ENCODE assay signal across 1 cellular context in genomic region chr12:9115731-9116689, GRCh38.
TF ChIP-seq lines count a peak whose summit lies in the region.

A2M (minus strand) TSS chr12:9115919; CDS start chr12:9115849, 70 bp downstream.

TF ChIP-seq in HepG2, 621 proteins besides CTCF, POLR2A, EP300 and RAD21 (continued from another document and continues in another):
- no peak for TF ChIP-seq ZNF280D (CRISPR knock-in tag; IDR thresholded peaks at IDR 0.05)
- TF ChIP-seq CBX2 (IDR thresholded peaks at IDR 0.05; ENCODE audit: low read depth, low read length): no peak
- TF ChIP-seq CBX2 (CRISPR knock-in tag; IDR thresholded peaks at IDR 0.05; ENCODE audit: low read depth): no peak
- peak; percentile 87 for TF ChIP-seq SMAD3 (CRISPR knock-in tag; IDR thresholded peaks at IDR 0.05)
- TF ChIP-seq MXI1 (IDR thresholded peaks at IDR 0.05; ENCODE audit: borderline replicate concordance, low read depth, low read length): peak; percentile 58; the same call in 1 of the 3 replicates
- peak; percentile 76; the same call in 1 of the 2 replicates for TF ChIP-seq KAT7 (CRISPR knock-in tag; IDR thresholded peaks at IDR 0.05; ENCODE audit: borderline replicate concordance)
- peak; percentile 96 for TF ChIP-seq MED13 (CRISPR knock-in tag; IDR thresholded peaks at IDR 0.05)
- peak; percentile 40; the same call in 1 of the 2 replicates for TF ChIP-seq HHEX (CRISPR knock-in tag; IDR thresholded peaks at IDR 0.05)
- peak; percentile 85; the same call in 1 of the 2 replicates for TF ChIP-seq ZSCAN12 (CRISPR knock-in tag; IDR thresholded peaks at IDR 0.05)
- TF ChIP-seq ZNF430 (CRISPR knock-in tag; IDR thresholded peaks at IDR 0.05): peak; percentile 82; the same call in 1 of the 2 replicates
- TF ChIP-seq ARID2 (CRISPR knock-in tag; IDR thresholded peaks at IDR 0.05; ENCODE audit: borderline replicate concordance): peak; percentile 90; the same call in 1 of the 2 replicates
- TF ChIP-seq ZNF674 (CRISPR knock-in tag; IDR thresholded peaks at IDR 0.05; ENCODE audit: low read depth): no peak
- TF ChIP-seq ZNF609 (CRISPR knock-in tag; IDR thresholded peaks at IDR 0.05; ENCODE audit: borderline replicate concordance): peak; percentile 89
- peak in 1 of 2 experiments; percentile 96; a peak in 2 of 4 replicates for TF ChIP-seq KLF16 (CRISPR knock-in tag; IDR thresholded peaks at IDR 0.05)
- no peak for TF ChIP-seq ZMAT5 (CRISPR knock-in tag; IDR thresholded peaks at IDR 0.05; ENCODE audit: borderline replicate concordance, low read depth)
- TF ChIP-seq ZNF260 (CRISPR knock-in tag; IDR thresholded peaks at IDR 0.05; ENCODE audit: borderline replicate concordance, low read depth): no peak
- TF ChIP-seq GRHL1 (CRISPR knock-in tag; conservative IDR thresholded peaks at IDR 0.05): no peak
- peak; percentile 74; the same call in 1 of the 2 replicates for TF ChIP-seq THAP11 (CRISPR knock-in tag; IDR thresholded peaks at IDR 0.05)
- TF ChIP-seq TSC22D2 (CRISPR knock-in tag; IDR thresholded peaks at IDR 0.05; ENCODE audit: borderline replicate concordance): peak; percentile 92; the same call in 1 of the 2 replicates
- peak; percentile 77 for TF ChIP-seq POGK (CRISPR knock-in tag; conservative IDR thresholded peaks at IDR 0.05)
- TF ChIP-seq ZNF75D (CRISPR knock-in tag; IDR thresholded peaks at IDR 0.05; ENCODE audit: borderline replicate concordance): no peak
- peak; percentile 76; the same call in 1 of the 2 replicates for TF ChIP-seq SNAPC2 (CRISPR knock-in tag; IDR thresholded peaks at IDR 0.05)
- TF ChIP-seq TCF7 (IDR thresholded peaks at IDR 0.05; ENCODE audit: low read depth): peak; percentile 77
- peak; percentile 79; the same call in 1 of the 2 replicates for TF ChIP-seq SALL2 (CRISPR knock-in tag; IDR thresholded peaks at IDR 0.05)
- peak; percentile 65 to 72; a peak in 3 of 4 replicates for TF ChIP-seq NR2F1 (CRISPR knock-in tag; IDR thresholded peaks at IDR 0.05)
- TF ChIP-seq REST (IDR thresholded peaks at IDR 0.05; ENCODE audit: borderline replicate concordance in 1 of 2, low read depth in 1 of 2, low read length in 2 of 2): peak in 1 of 2 experiments; percentile 83; a peak in 1 of 4 replicates
- TF ChIP-seq FOSL1 (CRISPR knock-in tag; IDR thresholded peaks at IDR 0.05; ENCODE audit: borderline replicate concordance): no peak
- no peak for TF ChIP-seq JARID2 (CRISPR knock-in tag; IDR thresholded peaks at IDR 0.05; ENCODE audit: insufficient replicate concordance)
- peak; percentile 93 for TF ChIP-seq HDAC2 (CRISPR knock-in tag; IDR thresholded peaks at IDR 0.05)
- peak; percentile 64; the same call in 1 of the 2 replicates for TF ChIP-seq ZNF616 (CRISPR knock-in tag; IDR thresholded peaks at IDR 0.05; ENCODE audit: low read depth)
- 0 out of 2 replicates have a peak, but pooled peaks have one; percentile 48 for TF ChIP-seq ZNF703 (CRISPR knock-in tag; IDR thresholded peaks at IDR 0.05; ENCODE audit: borderline replicate concordance)
- no peak for TF ChIP-seq JDP2 (CRISPR knock-in tag; IDR thresholded peaks at IDR 0.05; ENCODE audit: borderline replicate concordance)
- no peak for TF ChIP-seq SNAPC4 (CRISPR knock-in tag; IDR thresholded peaks at IDR 0.05)
- TF ChIP-seq ELF4 (CRISPR knock-in tag; IDR thresholded peaks at IDR 0.05; ENCODE audit: borderline replicate concordance): no peak
- TF ChIP-seq ZNF274 (CRISPR knock-in tag; IDR thresholded peaks at IDR 0.05): no peak
- no peak for TF ChIP-seq ZNF543 (CRISPR knock-in tag; IDR thresholded peaks at IDR 0.05)
- TF ChIP-seq GFI1 (CRISPR knock-in tag; IDR thresholded peaks at IDR 0.05; ENCODE audit: borderline replicate concordance): peak; percentile 74; the same call in 1 of the 2 replicates
- TF ChIP-seq RCOR2 (CRISPR knock-in tag; IDR thresholded peaks at IDR 0.05): peak; percentile 73
- peak; percentile 86 for TF ChIP-seq HMG20A (CRISPR knock-in tag; IDR thresholded peaks at IDR 0.05; ENCODE audit: borderline replicate concordance)
- TF ChIP-seq CENPT (CRISPR knock-in tag; IDR thresholded peaks at IDR 0.05; ENCODE audit: low read depth): no peak
